In the genomic region with DNA sequence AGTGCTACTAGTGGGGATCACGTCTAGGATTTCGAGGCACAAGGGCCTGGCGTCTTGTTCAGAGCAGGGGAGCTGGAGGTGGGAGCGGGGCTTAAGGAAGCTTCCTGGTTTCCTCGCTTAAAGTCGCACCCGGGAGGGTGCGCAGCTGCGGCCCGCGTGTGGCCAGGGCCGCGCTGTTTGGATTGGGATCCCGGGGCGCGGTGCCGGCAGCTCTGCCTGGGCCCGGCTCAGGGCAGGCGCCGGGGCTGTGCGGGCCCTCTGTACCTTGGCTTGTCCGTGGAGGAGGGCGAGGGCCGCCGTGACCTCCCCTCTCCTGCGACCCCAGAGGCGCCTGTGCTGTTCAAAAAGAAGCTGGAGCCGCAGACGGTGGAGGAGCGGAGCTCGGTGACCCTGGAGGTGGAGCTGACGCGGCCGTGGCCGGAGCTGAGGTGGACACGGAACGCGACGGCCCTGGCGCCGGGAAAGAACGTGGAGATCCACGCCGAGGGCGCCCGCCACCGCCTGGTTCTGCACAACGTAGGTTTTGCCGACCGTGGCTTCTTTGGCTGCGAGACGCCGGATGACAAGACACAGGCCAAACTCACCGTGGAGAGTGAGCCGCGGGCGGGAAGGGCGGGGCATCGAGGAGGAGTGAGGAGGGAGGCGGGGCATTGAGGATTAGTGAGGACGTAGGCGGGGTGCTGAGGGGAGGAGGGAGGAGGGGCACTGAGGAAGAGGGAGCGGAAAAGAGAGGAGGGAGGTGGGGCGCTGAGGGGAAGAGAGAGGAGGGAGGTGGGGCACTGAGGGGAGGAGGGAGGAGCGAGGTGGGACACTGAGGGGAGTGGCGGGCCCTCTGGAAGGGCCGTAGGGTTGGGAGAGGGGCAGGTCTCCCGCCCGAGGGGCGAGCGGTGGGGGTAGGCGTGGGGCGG, we compare ENCODE assay signal across 8 cellular contexts.
DNase-seq lines count a peak whose midpoint lies in the region; TF ChIP-seq lines count a peak whose summit lies in the region.

No MANE protein-coding gene starts in this region.

- H3K27me3 Mint-ChIP-seq in activated CD4-positive, alpha-beta memory T cell treated with anti-CD3 and anti-CD28 coated beads, Interleukin-2, amount 10 ng/mL, durations not matched to agents 7 days and 5 days, result no peaks in the 10 kb centered on the region

- H3K9me3 Mint-ChIP-seq in activated CD4-positive, alpha-beta memory T cell treated with anti-CD3 and anti-CD28 coated beads, Interleukin-2, amount 10 ng/mL, durations not matched to agents 7 days and 5 days, result no peaks in the 10 kb centered on the region

- H3K4me3 Mint-ChIP-seq in activated CD4-positive, alpha-beta memory T cell treated with anti-CD3 and anti-CD28 coated beads, Interleukin-2, amount 10 ng/mL, durations not matched to agents 7 days and 5 days, result peak overlapping the region; percentile 66

- CTCF ChIA-PET in activated CD4-positive, alpha-beta memory T cell treated with anti-CD3 and anti-CD28 coated beads, Interleukin-2, amount 10 ng/mL, durations not matched to agents 7 days and 5 days (lab: Charles Lee), result interaction anchor here (0.6 to 1.2 kb wide), 4 partner anchors 14 to 131 kb away, joined by 3 to 4 read pairs (median 3); partner anchors contain the start of gene TRIM11

- no peak for TF ChIP-seq RAD21 in liver (IDR thresholded peaks at IDR 0.05)

- peaks cover 3% of the 10 kb centered on the region; the same call in 1 of the 2 replicates for H3K27me3 ChIP-seq in H7 (ENCODE audit: control insufficient read depth, insufficient read depth, low read length)
- no peaks in the 10 kb centered on the region for H3K27me3 ChIP-seq in duodenal mucosa (ENCODE audit: control insufficient read depth in 1 of 2, insufficient read depth in 2 of 2, low read length in 2 of 2)
- H3K27me3 ChIP-seq in liver (ENCODE audit: control insufficient read depth in 4 of 4, insufficient read depth in 4 of 4, low read length in 3 of 4), result no peaks in the 10 kb centered on the region

- 5% methylated on average over 73 of the region's 73 CpGs for WGBS in liver

- no peak overlapping the region for H3K27ac Mint-ChIP-seq in activated CD4-positive, alpha-beta memory T cell treated with anti-CD3 and anti-CD28 coated beads, Interleukin-2, amount 10 ng/mL, durations not matched to agents 7 days and 5 days

- no peak overlapping the region for H3K27ac ChIP-seq in duodenal mucosa (ENCODE audit: low read depth, low read length)
- H3K27ac ChIP-seq in liver (ENCODE audit: low read depth in 1 of 2, low read length in 2 of 2), result peak overlapping the region in 1 of 2 donors; percentile 15

- no peak for TF ChIP-seq CTCF in liver (IDR thresholded peaks at IDR 0.05; ENCODE audit: low read depth, low read length, missing input control)

- H3K4me1 Mint-ChIP-seq in activated CD4-positive, alpha-beta memory T cell treated with anti-CD3 and anti-CD28 coated beads, Interleukin-2, amount 10 ng/mL, durations not matched to agents 7 days and 5 days, result peaks cover 6% of the 10 kb centered on the region

- no peaks in the 10 kb centered on the region for H3K9me3 ChIP-seq in duodenal mucosa (ENCODE audit: control insufficient read depth in 1 of 2, low read length in 2 of 2)
- H3K9me3 ChIP-seq in liver (ENCODE audit: control insufficient read depth in 4 of 4, low read length in 3 of 4), result no peaks in the 10 kb centered on the region

- H3K9ac ChIP-seq in duodenal mucosa (ENCODE audit: low read depth in 1 of 2, low read length in 2 of 2), result peak overlapping the region; percentile 42 to 64
- H3K9ac ChIP-seq in liver (ENCODE audit: low read depth in 1 of 2, low read length in 2 of 2), result no peak overlapping the region

- H3K4me3 ChIP-seq in H7 (ENCODE audit: insufficient read depth, low read depth, low read length) (peak overlapping the region; percentile 64), duodenal mucosa (ENCODE audit: low read depth in 1 of 2, low read length in 2 of 2) (peak overlapping the region; percentile 67 to 76), liver (ENCODE audit: low read depth in 1 of 3, low read length in 3 of 3) (peak overlapping the region; percentile 49 to 53 (median 50))

- peak; percentile 51 for DNase-seq in COLO668 (lab: John Stamatoyannopoulos, UW; ENCODE audit: unreplicated experiment)
- DNase-seq in H7, result peak; percentile 98
- DNase-seq in NCI-H146 (lab: John Stamatoyannopoulos, UW), result peak; percentile 80
- DNase-seq in activated CD4-positive, alpha-beta memory T cell treated with anti-CD3 and anti-CD28 coated beads, Interleukin-2, amount 10 ng/mL, durations not matched to agents 7 days and 5 days, result peak; percentile 94
- DNase-seq in stimulated activated CD4-positive, alpha-beta T cell treated with anti-CD3 and anti-CD28 coated beads, Interleukin-1b, Interleukin-23, amount 100 ng/mL, for 4 hours (ENCODE audit: low read depth in 2 of 2), result peak; percentile 85 to 93
- no peak for DNase-seq in NCI-H774 (lab: John Stamatoyannopoulos, UW)

- peaks cover 2% of the 10 kb centered on the region for H3K36me3 ChIP-seq in H7 (replicated peaks; ENCODE audit: control insufficient read depth, insufficient read depth, low read length)
- H3K36me3 ChIP-seq in duodenal mucosa (ENCODE audit: control insufficient read depth in 1 of 2, insufficient read depth in 2 of 2, low read length in 2 of 2), result peaks cover 0 to 5% of the 10 kb centered on the region in 2 donors
- H3K36me3 ChIP-seq in liver (ENCODE audit: control insufficient read depth in 4 of 4, insufficient read depth in 3 of 4, low read depth in 1 of 4, low read length in 3 of 4), result no peaks in the 10 kb centered on the region

- H3K36me3 Mint-ChIP-seq in activated CD4-positive, alpha-beta memory T cell treated with anti-CD3 and anti-CD28 coated beads, Interleukin-2, amount 10 ng/mL, durations not matched to agents 7 days and 5 days (ENCODE audit: low read depth), result no peaks in the 10 kb centered on the region

- POLR2A ChIA-PET in activated CD4-positive, alpha-beta memory T cell treated with anti-CD3 and anti-CD28 coated beads, Interleukin-2, amount 10 ng/mL, durations not matched to agents 7 days and 5 days (lab: Charles Lee), result interaction anchor here (1.0 to 1.3 kb wide), 5 partner anchors 10 to 189 kb away, joined by 3 to 5 read pairs (median 3); partner anchors contain the start of genes GUK1 and TRIM11

- peaks cover 0 to 7% of the 10 kb centered on the region in 2 donors for H3K4me1 ChIP-seq in duodenal mucosa (ENCODE audit: control insufficient read depth in 1 of 2, insufficient read depth in 2 of 2, low read length in 2 of 2)
- peaks cover 0 to 3% (median 2%) of the 10 kb centered on the region in 4 donors for H3K4me1 ChIP-seq in liver (ENCODE audit: control insufficient read depth in 4 of 4, insufficient read depth in 4 of 4, low read length in 3 of 4)

TF ChIP-seq in liver, 16 proteins besides CTCF, POLR2A, EP300 and RAD21 (continues in another document):
- TF ChIP-seq, protein P1, sequence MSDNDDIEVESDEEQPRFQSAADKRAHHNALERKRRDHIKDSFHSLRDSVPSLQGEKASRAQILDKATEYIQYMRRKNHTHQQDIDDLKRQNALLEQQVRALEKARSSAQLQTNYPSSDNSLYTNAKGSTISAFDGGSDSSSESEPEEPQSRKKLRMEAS (IDR thresholded peaks at IDR 0.05), result no peak
- no peak for TF ChIP-seq HNF4A (conservative IDR thresholded peaks at IDR 0.05)
- TF ChIP-seq, protein P2, sequence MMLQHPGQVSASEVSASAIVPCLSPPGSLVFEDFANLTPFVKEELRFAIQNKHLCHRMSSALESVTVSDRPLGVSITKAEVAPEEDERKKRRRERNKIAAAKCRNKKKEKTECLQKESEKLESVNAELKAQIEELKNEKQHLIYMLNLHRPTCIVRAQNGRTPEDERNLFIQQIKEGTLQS (IDR thresholded peaks at IDR 0.05), result no peak
- TF ChIP-seq, protein P3, sequence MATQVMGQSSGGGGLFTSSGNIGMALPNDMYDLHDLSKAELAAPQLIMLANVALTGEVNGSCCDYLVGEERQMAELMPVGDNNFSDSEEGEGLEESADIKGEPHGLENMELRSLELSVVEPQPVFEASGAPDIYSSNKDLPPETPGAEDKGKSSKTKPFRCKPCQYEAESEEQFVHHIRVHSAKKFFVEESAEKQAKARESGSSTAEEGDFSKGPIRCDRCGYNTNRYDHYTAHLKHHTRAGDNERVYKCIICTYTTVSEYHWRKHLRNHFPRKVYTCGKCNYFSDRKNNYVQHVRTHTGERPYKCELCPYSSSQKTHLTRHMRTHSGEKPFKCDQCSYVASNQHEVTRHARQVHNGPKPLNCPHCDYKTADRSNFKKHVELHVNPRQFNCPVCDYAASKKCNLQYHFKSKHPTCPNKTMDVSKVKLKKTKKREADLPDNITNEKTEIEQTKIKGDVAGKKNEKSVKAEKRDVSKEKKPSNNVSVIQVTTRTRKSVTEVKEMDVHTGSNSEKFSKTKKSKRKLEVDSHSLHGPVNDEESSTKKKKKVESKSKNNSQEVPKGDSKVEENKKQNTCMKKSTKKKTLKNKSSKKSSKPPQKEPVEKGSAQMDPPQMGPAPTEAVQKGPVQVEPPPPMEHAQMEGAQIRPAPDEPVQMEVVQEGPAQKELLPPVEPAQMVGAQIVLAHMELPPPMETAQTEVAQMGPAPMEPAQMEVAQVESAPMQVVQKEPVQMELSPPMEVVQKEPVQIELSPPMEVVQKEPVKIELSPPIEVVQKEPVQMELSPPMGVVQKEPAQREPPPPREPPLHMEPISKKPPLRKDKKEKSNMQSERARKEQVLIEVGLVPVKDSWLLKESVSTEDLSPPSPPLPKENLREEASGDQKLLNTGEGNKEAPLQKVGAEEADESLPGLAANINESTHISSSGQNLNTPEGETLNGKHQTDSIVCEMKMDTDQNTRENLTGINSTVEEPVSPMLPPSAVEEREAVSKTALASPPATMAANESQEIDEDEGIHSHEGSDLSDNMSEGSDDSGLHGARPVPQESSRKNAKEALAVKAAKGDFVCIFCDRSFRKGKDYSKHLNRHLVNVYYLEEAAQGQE (IDR thresholded peaks at IDR 0.05), result no peak
- TF ChIP-seq YY1 (IDR thresholded peaks at IDR 0.05), result no peak
- TF ChIP-seq RXRA (IDR thresholded peaks at IDR 0.05), result no peak
- no peak for TF ChIP-seq FOXA1 (IDR thresholded peaks at IDR 0.05)
- no peak for TF ChIP-seq HNF4G (IDR thresholded peaks at IDR 0.05)
- TF ChIP-seq NR2F2 (IDR thresholded peaks at IDR 0.05), result no peak
- no peak for TF ChIP-seq EGR1 (IDR thresholded peaks at IDR 0.05; ENCODE audit: low read depth in 2 of 2)
- TF ChIP-seq GABPA (IDR thresholded peaks at IDR 0.05 in 1 of 2, conservative IDR thresholded peaks at IDR 0.05 in 1 of 2), result no peak
- no peak for TF ChIP-seq SP1 (IDR thresholded peaks at IDR 0.05)
- no peak for TF ChIP-seq FOXA2 (IDR thresholded peaks at IDR 0.05)

Comparison
In these comparisons a context has a peak if more than half of its experiments do, and no peak if none do; other contexts are left out.
1. H3K9ac ChIP-seq: peak in duodenal mucosa (2 of 2); none in liver (0 of 2).
2. Peak in every context shown above with its lines, with median percentiles within 50 percentile points of each other: H3K4me3 ChIP-seq.